In genomic region chr11:3166268-3167142, GRCh38 we compare ENCODE assay signal across 14 cellular contexts. TPM values are rescaled to one million over a fixed set of nuclear protein-coding genes. Genes with fewer than 3 reads are reported as not detected.
A peak's percentile ranks its signal among the peaks of the same experiment; 100 is the strongest.
DNase-seq lines count a peak whose midpoint lies in the region; ATAC-seq and TF ChIP-seq lines count a peak whose summit lies in the region.
"Had no signal": no experiment of that assay in that cellular context is flagged by ENCODE, and none has a peak within 500 bp of the region (broad histone marks: within the 10 kb centered on the region; RNA-seq: fewer than 3 reads in every experiment).

No MANE protein-coding gene starts in this region.

- DNase-seq in COLO668 (lab: John Stamatoyannopoulos, UW; ENCODE audit: unreplicated experiment): peak; percentile 19
- peak; percentile 10 for DNase-seq in HuH-7.5 (ENCODE audit: low spot score)
- no peak for DNase-seq in neural crest cell (ENCODE audit: low read depth, low spot score)
- no peak for DNase-seq in activated gamma-delta T cell treated with Interleukin-2 at 50 U/mL for 16 hours
- no peak for DNase-seq in stimulated activated naive B cell treated with anti-CD40 and anti-IgM and Interleukin-4, amounts not matched to agents 10 μg/mL and 1 μg/mL and 100 μg/mL, for 72 hours
- DNase-seq: BE2C, NCI-H774 had no signal

- no peak for ATAC-seq in activated T-helper 17 cell treated with anti-CD3 and anti-CD28 coated beads, Interleukin-2, amount 50 U/mL, for 72 hours (replicated peaks)
- ATAC-seq in HG02623 (IDR thresholded peaks at IDR 0.05; ENCODE audit: unreplicated experiment): no peak
- ATAC-seq in esophagus mucosa: no peak
- no peak for ATAC-seq in stimulated activated naive B cell treated with anti-CD40 and anti-IgM and Interleukin-4, amounts not matched to agents 10 μg/mL and 1 μg/mL and 100 μg/mL, for 72 hours (replicated peaks)

- no peak for TF ChIP-seq CTCF in neural crest cell (conservative IDR thresholded peaks at IDR 0.05)

- H3K4me1 Mint-ChIP-seq in activated T-helper 17 cell treated with anti-CD3 and anti-CD28 coated beads, Interleukin-2, amount 50 U/mL, for 72 hours: peaks cover 10% of the 10 kb centered on the region
- H3K4me1 Mint-ChIP-seq in neural crest cell: peaks cover 37% of the 10 kb centered on the region
- H3K4me1 Mint-ChIP-seq in stimulated activated naive B cell treated with anti-CD40 and anti-IgM and Interleukin-4, amounts not matched to agents 10 μg/mL and 1 μg/mL and 100 μg/mL, for 72 hours: peaks cover 14 to 19% of the 10 kb centered on the region in 2 donors

- peaks cover 13% of the 10 kb centered on the region for H3K27me3 Mint-ChIP-seq in activated T-helper 17 cell treated with anti-CD3 and anti-CD28 coated beads, Interleukin-2, amount 50 U/mL, for 72 hours
- peaks cover 11% of the 10 kb centered on the region for H3K27me3 Mint-ChIP-seq in neural crest cell (ENCODE audit: low read depth)
- H3K27me3 Mint-ChIP-seq in stimulated activated naive B cell treated with anti-CD40 and anti-IgM and Interleukin-4, amounts not matched to agents 10 μg/mL and 1 μg/mL and 100 μg/mL, for 72 hours: peaks cover 53 to 76% of the 10 kb centered on the region in 2 donors

- no peaks in the 10 kb centered on the region for H3K36me3 Mint-ChIP-seq in activated T-helper 17 cell treated with anti-CD3 and anti-CD28 coated beads, Interleukin-2, amount 50 U/mL, for 72 hours (ENCODE audit: low read depth)
- H3K36me3 Mint-ChIP-seq in neural crest cell (ENCODE audit: low read depth): no peaks in the 10 kb centered on the region
- H3K36me3 Mint-ChIP-seq in stimulated activated naive B cell treated with anti-CD40 and anti-IgM and Interleukin-4, amounts not matched to agents 10 μg/mL and 1 μg/mL and 100 μg/mL, for 72 hours: no peaks in the 10 kb centered on the region

- H3K9me3 Mint-ChIP-seq in activated T-helper 17 cell treated with anti-CD3 and anti-CD28 coated beads, Interleukin-2, amount 50 U/mL, for 72 hours: no peaks in the 10 kb centered on the region
- no peaks in the 10 kb centered on the region for H3K9me3 Mint-ChIP-seq in neural crest cell
- H3K9me3 Mint-ChIP-seq in stimulated activated naive B cell treated with anti-CD40 and anti-IgM and Interleukin-4, amounts not matched to agents 10 μg/mL and 1 μg/mL and 100 μg/mL, for 72 hours: no peaks in the 10 kb centered on the region
- H3K9me3 Mint-ChIP-seq: dendritic cell treated with granulocyte-macrophage colony-stimulating factor and Interleukin-4, amounts not matched to agents 40 ng/mL and 50 ng/mL, for 4 days had no signal

- no peak overlapping the region for H3K27ac Mint-ChIP-seq in activated T-helper 17 cell treated with anti-CD3 and anti-CD28 coated beads, Interleukin-2, amount 50 U/mL, for 72 hours
- no peak overlapping the region for H3K27ac Mint-ChIP-seq in neural crest cell (ENCODE audit: unreplicated experiment)
- H3K27ac Mint-ChIP-seq in stimulated activated naive B cell treated with anti-CD40 and anti-IgM and Interleukin-4, amounts not matched to agents 10 μg/mL and 1 μg/mL and 100 μg/mL, for 72 hours: no peak overlapping the region

- H3K4me3 Mint-ChIP-seq in activated T-helper 17 cell treated with anti-CD3 and anti-CD28 coated beads, Interleukin-2, amount 50 U/mL, for 72 hours: peak overlapping the region; percentile 75
- peak overlapping the region; percentile 93 for H3K4me3 Mint-ChIP-seq in neural crest cell
- H3K4me3 Mint-ChIP-seq in stimulated activated naive B cell treated with anti-CD40 and anti-IgM and Interleukin-4, amounts not matched to agents 10 μg/mL and 1 μg/mL and 100 μg/mL, for 72 hours: no peak overlapping the region

RNA-seq across cellular contexts. Expression of gene OSBPL5, which starts 1.4 kb away (rescaled TPM):
- 1 to 10 TPM; 3.3 to 5.3 TPM for total RNA-seq in activated T-helper 17 cell treated with anti-CD3 and anti-CD28 coated beads, Interleukin-2, amount 50 U/mL, for 72 hours
- 30.6 and 31.4 TPM in 2 replicates for total RNA-seq in neural crest cell
- total RNA-seq in esophagus mucosa: 13.4 TPM

RNA-seq across cellular contexts. Expression of gene MRGPRG, which starts 52.1 kb away (rescaled TPM):
- total RNA-seq in activated T-helper 17 cell treated with anti-CD3 and anti-CD28 coated beads, Interleukin-2, amount 50 U/mL, for 72 hours: not detected
- total RNA-seq in neural crest cell: not detected in 2 replicates
- not detected for total RNA-seq in esophagus mucosa
- total RNA-seq: fibroblast of lung, mucosa of gallbladder, SK-MEL-5 had no signal

Comparison
In these comparisons a context has a peak if more than half of its experiments do, and no peak if none do; other contexts are left out.
1. DNase-seq: peak in COLO668 (single experiment) and HuH-7.5 (single experiment); none in neural crest cell (single experiment), activated gamma-delta T cell treated with Interleukin-2 at 50 U/mL for 16 hours (single experiment) and stimulated activated naive B cell treated with anti-CD40 and anti-IgM and Interleukin-4, amounts not matched to agents 10 μg/mL and 1 μg/mL and 100 μg/mL, for 72 hours (single experiment).
2. H3K4me3 Mint-ChIP-seq: peak in activated T-helper 17 cell treated with anti-CD3 and anti-CD28 coated beads, Interleukin-2, amount 50 U/mL, for 72 hours (single experiment) and neural crest cell (single experiment); none in stimulated activated naive B cell treated with anti-CD40 and anti-IgM and Interleukin-4, amounts not matched to agents 10 μg/mL and 1 μg/mL and 100 μg/mL, for 72 hours (0 of 2).